ENCODE assay signal across 8 cellular contexts in the genomic region with DNA sequence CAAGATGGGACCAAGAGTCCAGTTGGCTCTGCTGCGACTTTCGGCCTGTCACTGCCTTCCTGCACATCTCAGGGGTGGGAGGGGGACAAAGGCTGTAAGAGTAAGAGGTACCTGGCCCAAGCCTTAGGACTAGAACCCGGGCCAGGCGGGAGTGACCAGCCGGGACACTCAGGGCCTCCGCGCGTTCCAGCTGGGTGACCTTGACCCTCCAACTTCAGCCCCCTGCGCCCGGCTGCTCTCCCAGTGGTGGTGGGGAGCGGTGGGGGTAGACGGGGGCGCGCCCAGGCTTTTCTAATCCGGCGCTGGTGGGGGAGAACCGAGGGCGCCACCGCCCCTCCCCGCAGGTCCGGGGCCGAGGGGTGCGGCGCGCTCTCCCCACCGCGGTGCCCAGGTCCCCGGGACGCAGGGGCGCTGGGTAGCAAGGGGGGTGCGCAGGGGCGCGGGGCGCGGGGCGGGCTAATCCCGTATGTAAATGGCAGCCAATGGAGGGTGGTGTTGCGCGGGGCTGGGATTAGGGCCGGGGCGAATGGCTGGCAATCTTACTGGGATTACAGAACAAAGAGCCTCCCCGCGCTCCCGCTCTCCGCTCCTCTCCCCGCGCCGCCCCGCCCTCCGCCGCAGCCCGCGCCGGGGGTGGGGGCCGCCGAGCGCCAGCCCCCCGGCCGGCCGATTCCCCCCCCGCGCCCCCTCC. TPM values are rescaled to one million over a fixed set of nuclear protein-coding genes. Genes with fewer than 3 reads are reported as not detected.
DNase-seq lines count a peak whose midpoint lies in the region; ATAC-seq and TF ChIP-seq lines count a peak whose summit lies in the region.

A gene with protein sequence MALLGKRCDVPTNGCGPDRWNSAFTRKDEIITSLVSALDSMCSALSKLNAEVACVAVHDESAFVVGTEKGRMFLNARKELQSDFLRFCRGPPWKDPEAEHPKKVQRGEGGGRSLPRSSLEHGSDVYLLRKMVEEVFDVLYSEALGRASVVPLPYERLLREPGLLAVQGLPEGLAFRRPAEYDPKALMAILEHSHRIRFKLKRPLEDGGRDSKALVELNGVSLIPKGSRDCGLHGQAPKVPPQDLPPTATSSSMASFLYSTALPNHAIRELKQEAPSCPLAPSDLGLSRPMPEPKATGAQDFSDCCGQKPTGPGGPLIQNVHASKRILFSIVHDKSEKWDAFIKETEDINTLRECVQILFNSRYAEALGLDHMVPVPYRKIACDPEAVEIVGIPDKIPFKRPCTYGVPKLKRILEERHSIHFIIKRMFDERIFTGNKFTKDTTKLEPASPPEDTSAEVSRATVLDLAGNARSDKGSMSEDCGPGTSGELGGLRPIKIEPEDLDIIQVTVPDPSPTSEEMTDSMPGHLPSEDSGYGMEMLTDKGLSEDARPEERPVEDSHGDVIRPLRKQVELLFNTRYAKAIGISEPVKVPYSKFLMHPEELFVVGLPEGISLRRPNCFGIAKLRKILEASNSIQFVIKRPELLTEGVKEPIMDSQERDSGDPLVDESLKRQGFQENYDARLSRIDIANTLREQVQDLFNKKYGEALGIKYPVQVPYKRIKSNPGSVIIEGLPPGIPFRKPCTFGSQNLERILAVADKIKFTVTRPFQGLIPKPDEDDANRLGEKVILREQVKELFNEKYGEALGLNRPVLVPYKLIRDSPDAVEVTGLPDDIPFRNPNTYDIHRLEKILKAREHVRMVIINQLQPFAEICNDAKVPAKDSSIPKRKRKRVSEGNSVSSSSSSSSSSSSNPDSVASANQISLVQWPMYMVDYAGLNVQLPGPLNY (plus strand): TSS at position 586 of the 691 bp plus-strand sequence. CDS start 54,175 bp downstream, outside the sequence.

- H3K36me3 Mint-ChIP-seq in activated CD4-positive, alpha-beta T cell treated with anti-CD3 and anti-CD28 coated beads for 36 hours (ENCODE audit: low read depth), result no peaks in the 10 kb centered on the region

- peaks cover 5% of the 10 kb centered on the region; the same call in 1 of the 2 replicates for H3K4me1 ChIP-seq in GM23248 (ENCODE audit: insufficient read depth)
- H3K4me1 ChIP-seq in colonic mucosa, result peaks cover 8% of the 10 kb centered on the region

- in situ Hi-C loops in GM23248 (cut with MboI), result no loop called here

- no peaks in the 10 kb centered on the region for H3K27me3 ChIP-seq in AG04450 (ENCODE audit: control insufficient read depth, insufficient read depth, low read length)
- H3K27me3 ChIP-seq in GM23248 (replicated peaks; ENCODE audit: insufficient read depth), result no peaks in the 10 kb centered on the region
- no peaks in the 10 kb centered on the region for H3K27me3 ChIP-seq in colonic mucosa
- H3K27me3 ChIP-seq in kidney epithelial cell (ENCODE audit: control insufficient read depth, insufficient read depth, low read length), result no peaks in the 10 kb centered on the region

- H3K27ac ChIP-seq in AG04450 (ENCODE audit: low read depth, low read length) (peak within 1 kb of the TSS; percentile 39), GM23248 (peak within 1 kb of the TSS; percentile 35), colonic mucosa (peak within 1 kb of the TSS; percentile 70)

- peak within 1 kb of the TSS; percentile 69 for H3K4me3 Mint-ChIP-seq in activated CD4-positive, alpha-beta T cell treated with anti-CD3 and anti-CD28 coated beads for 36 hours

- DNase-seq in AG04450 (ENCODE audit: low read depth, low spot score) (peak; percentile 44), GM23248 (peak; percentile 76), NCI-H226 (peak; percentile 68), colonic mucosa (peak; percentile 74), kidney epithelial cell (ENCODE audit: low read depth) (no peak)
- DNase-seq in activated CD4-positive, alpha-beta T cell treated with anti-CD3 and anti-CD28 coated beads for 36 hours, result peak; percentile 74
- DNase-seq in stimulated activated CD4-positive, alpha-beta T cell treated with anti-CD3 and anti-CD28 coated beads, Interleukin-12 subunit alpha, Interleukin-12 subunit beta, amount 100 ng/mL, for 24 hours (ENCODE audit: low read depth in 2 of 2), result peak; percentile 14 to 52

- peak within 1 kb of the TSS; percentile 89 for H2AFZ ChIP-seq in GM23248

- H3K4me2 ChIP-seq in GM23248 (ENCODE audit: unreplicated experiment), result peak within 1 kb of the TSS; percentile 84

- ATAC-seq in activated CD4-positive, alpha-beta T cell treated with anti-CD3 and anti-CD28 coated beads for 36 hours, result peak; percentile 30
- ATAC-seq in GM21576 (IDR thresholded peaks at IDR 0.05; ENCODE audit: unreplicated experiment), result no peak

- peaks cover 9% of the 10 kb centered on the region; the same call in 1 of the 2 replicates for H3K79me2 ChIP-seq in GM23248 (ENCODE audit: insufficient read depth)

- no peaks in the 10 kb centered on the region for H4K20me1 ChIP-seq in GM23248 (ENCODE audit: insufficient read depth)

- POLR2A ChIA-PET in AG04450 (lab: Yijun Ruan, JAX), result no interaction called here
- POLR2A ChIA-PET in activated CD4-positive, alpha-beta T cell treated with anti-CD3 and anti-CD28 coated beads for 36 hours (lab: Charles Lee), result no interaction called here

- H3K27me3 Mint-ChIP-seq in activated CD4-positive, alpha-beta T cell treated with anti-CD3 and anti-CD28 coated beads for 36 hours, result no peaks in the 10 kb centered on the region

- H3K9me3 ChIP-seq in AG04450 (ENCODE audit: control insufficient read depth, insufficient read depth, low read length) (no peaks in the 10 kb centered on the region; the same call in 1 of the 2 replicates), GM23248 (ENCODE audit: low read depth) (no peaks in the 10 kb centered on the region), colonic mucosa (no peaks in the 10 kb centered on the region)

- H3K9me2 ChIP-seq in GM23248 (ENCODE audit: insufficient read depth), result no peaks in the 10 kb centered on the region

- H3K9ac ChIP-seq in GM23248 (peak within 1 kb of the TSS; percentile 84), colonic mucosa (ENCODE audit: low read depth in 2 of 2, low read length in 2 of 2) (peak within 1 kb of the TSS; percentile 71 to 73)

- H3K4me3 ChIP-seq in AG04450 (ENCODE audit: low read depth, low read length) (peak within 1 kb of the TSS; percentile 70), GM23248 (peak within 1 kb of the TSS; percentile 83), colonic mucosa (peak within 1 kb of the TSS; percentile 64), kidney epithelial cell (ENCODE audit: low read depth, low read length) (peak within 1 kb of the TSS; percentile 78)

- H3K36me3 ChIP-seq in GM23248 (ENCODE audit: low read depth), result no peaks in the 10 kb centered on the region
- no peaks in the 10 kb centered on the region for H3K36me3 ChIP-seq in colonic mucosa
- H3K36me3 ChIP-seq in kidney epithelial cell (ENCODE audit: control insufficient read depth, insufficient read depth, low read length), result no peaks in the 10 kb centered on the region

- H3K4me1 Mint-ChIP-seq in activated CD4-positive, alpha-beta T cell treated with anti-CD3 and anti-CD28 coated beads for 36 hours, result peaks cover 14% of the 10 kb centered on the region

- TF ChIP-seq CTCF in AG04450 (IDR thresholded peaks at IDR 0.05; ENCODE audit: low read depth, low read length), result no peak
- no peak for TF ChIP-seq CTCF in colonic mucosa (IDR thresholded peaks at IDR 0.05)
- no peak for TF ChIP-seq CTCF in kidney epithelial cell (IDR thresholded peaks at IDR 0.05; ENCODE audit: insufficient read depth, low read length, poor library complexity, severe bottlenecking)

- H3K27ac Mint-ChIP-seq in activated CD4-positive, alpha-beta T cell treated with anti-CD3 and anti-CD28 coated beads for 36 hours, result peak within 1 kb of the TSS; percentile 91

- H3F3A ChIP-seq in GM23248 (ENCODE audit: insufficient read depth), result peaks cover 12% of the 10 kb centered on the region; the same call in 1 of the 2 replicates

- CTCF ChIA-PET in AG04450 (lab: Charles Lee), result no interaction called here
- CTCF ChIA-PET in activated CD4-positive, alpha-beta T cell treated with anti-CD3 and anti-CD28 coated beads for 36 hours (lab: Charles Lee), result interaction anchor here (0.8 kb wide), 1 partner anchor 52 kb away, joined by 3 read pairs; no protein-coding TSS in a partner anchor

- no peaks in the 10 kb centered on the region for H3K9me3 Mint-ChIP-seq in activated CD4-positive, alpha-beta T cell treated with anti-CD3 and anti-CD28 coated beads for 36 hours (ENCODE audit: low read depth)

- 2 to 4% methylated on average over 9 to 52 of the region's 62 CpGs for WGBS in GM23248 (ENCODE audit: low coverage in 1 of 2, low lambda C conversion rate in 2 of 2, missing lambda C conversion rate in 2 of 2), 2 experiments

- intact Hi-C loops in activated CD4-positive, alpha-beta T cell treated with anti-CD3 and anti-CD28 coated beads for 36 hours (cut with DNase I, micrococcal nuclease), result loop anchor here in 1 of 2 experiments (2.0 to 5.0 kb wide), 2 partner anchors 89 to 203 kb away; a partner anchor contains a TSS
- intact Hi-C loops in colonic mucosa (cut with DNase I), result no loop called here

RNA-seq across cellular contexts. Expression of the gene that starts here (rescaled TPM):
- 23.5 and 27.3 TPM in 2 replicates for polyA plus RNA-seq in AG04450 (2011; rRNA removed)
- polyA minus RNA-seq in AG04450 (2011; rRNA and poly(A)+ RNA removed), result 28.1 and 37.7 TPM in 2 replicates
- 3.7 and 8.6 TPM in 2 replicates for total RNA-seq in GM23248 (2014; rRNA removed; shearing (Covaris generic))
- polyA plus RNA-seq in GM23248 (2016; fragmentation: Nextera tagmentation; extraction: Ambion mirVana), result 6.6 and 7.0 TPM in 2 replicates
- total RNA-seq in activated CD4-positive, alpha-beta T cell treated with anti-CD3 and anti-CD28 coated beads for 36 hours, result 1 to 10 TPM; 4.6 to 5.3 TPM
- 10 to 100 TPM; 18.3 to 29.5 TPM for total RNA-seq in colonic mucosa
- 36.8 and 43.1 TPM in 2 replicates for total RNA-seq in kidney epithelial cell
